ENCODE assay signal across 1 cellular context in the genomic region with DNA sequence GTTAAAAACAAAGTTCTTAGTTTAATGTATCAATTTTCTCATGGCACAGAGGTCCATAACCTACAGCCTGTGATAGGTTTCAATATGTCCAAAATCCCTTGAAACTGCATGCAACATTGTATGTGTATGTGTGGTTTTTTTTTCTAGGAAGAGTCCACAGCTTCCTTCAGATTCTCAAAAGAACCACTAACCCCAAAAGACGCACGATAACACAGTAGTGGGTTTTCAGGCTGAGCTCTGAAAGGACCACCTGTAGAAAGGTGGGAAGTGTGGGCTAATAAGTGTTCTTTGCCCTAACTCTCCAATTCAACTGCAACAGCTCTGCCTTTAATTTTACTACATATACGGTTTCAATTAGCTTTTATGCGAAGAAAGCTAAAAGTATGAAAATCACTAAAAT.
TF ChIP-seq lines count a peak whose summit lies in the region.

No MANE protein-coding gene starts in this region.

TF ChIP-seq in GM12878, 131 proteins besides CTCF, POLR2A, EP300 and RAD21:
- TF ChIP-seq JUNB (IDR thresholded peaks at IDR 0.05) (no peak), JUND (IDR thresholded peaks at IDR 0.05; ENCODE audit: low read depth, low read length) (no peak)
- TF ChIP-seq, protein P1, sequence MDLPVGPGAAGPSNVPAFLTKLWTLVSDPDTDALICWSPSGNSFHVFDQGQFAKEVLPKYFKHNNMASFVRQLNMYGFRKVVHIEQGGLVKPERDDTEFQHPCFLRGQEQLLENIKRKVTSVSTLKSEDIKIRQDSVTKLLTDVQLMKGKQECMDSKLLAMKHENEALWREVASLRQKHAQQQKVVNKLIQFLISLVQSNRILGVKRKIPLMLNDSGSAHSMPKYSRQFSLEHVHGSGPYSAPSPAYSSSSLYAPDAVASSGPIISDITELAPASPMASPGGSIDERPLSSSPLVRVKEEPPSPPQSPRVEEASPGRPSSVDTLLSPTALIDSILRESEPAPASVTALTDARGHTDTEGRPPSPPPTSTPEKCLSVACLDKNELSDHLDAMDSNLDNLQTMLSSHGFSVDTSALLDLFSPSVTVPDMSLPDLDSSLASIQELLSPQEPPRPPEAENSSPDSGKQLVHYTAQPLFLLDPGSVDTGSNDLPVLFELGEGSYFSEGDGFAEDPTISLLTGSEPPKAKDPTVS (IDR thresholded peaks at IDR 0.05; ENCODE audit: low read depth, low read length) = no peak
